Comparison of ENCODE assay signal across 1 cellular context in the genomic region with DNA sequence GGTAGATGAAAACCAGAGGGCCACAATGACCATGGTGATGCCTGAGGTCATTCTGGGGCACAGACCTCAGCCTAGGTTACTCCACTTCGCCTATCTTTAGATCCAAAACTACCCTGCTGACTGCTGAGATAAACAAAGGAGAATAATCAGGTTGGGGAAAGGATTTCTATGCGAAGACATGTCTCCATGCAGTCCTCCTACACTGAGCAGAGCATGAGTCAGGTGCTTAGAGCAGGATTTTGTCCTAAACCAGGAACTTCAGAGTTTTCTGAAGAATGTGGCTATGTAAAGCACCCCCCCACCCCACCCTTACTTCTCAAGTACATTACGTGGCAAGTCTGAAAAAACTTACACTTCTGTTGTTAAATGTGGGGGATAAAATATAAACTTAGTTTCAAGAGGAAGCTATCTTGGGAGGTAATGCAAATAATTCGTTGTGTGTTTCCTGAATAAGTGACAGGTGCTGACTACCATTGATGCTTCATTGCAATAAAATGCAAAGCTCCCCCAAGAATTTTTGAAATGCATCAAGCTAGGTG.
TF ChIP-seq lines count a peak whose summit lies in the region.

No MANE protein-coding gene starts in this region.

TF ChIP-seq in GM12878, 131 proteins besides CTCF, POLR2A, EP300 and RAD21:
- TF ChIP-seq, protein P1, sequence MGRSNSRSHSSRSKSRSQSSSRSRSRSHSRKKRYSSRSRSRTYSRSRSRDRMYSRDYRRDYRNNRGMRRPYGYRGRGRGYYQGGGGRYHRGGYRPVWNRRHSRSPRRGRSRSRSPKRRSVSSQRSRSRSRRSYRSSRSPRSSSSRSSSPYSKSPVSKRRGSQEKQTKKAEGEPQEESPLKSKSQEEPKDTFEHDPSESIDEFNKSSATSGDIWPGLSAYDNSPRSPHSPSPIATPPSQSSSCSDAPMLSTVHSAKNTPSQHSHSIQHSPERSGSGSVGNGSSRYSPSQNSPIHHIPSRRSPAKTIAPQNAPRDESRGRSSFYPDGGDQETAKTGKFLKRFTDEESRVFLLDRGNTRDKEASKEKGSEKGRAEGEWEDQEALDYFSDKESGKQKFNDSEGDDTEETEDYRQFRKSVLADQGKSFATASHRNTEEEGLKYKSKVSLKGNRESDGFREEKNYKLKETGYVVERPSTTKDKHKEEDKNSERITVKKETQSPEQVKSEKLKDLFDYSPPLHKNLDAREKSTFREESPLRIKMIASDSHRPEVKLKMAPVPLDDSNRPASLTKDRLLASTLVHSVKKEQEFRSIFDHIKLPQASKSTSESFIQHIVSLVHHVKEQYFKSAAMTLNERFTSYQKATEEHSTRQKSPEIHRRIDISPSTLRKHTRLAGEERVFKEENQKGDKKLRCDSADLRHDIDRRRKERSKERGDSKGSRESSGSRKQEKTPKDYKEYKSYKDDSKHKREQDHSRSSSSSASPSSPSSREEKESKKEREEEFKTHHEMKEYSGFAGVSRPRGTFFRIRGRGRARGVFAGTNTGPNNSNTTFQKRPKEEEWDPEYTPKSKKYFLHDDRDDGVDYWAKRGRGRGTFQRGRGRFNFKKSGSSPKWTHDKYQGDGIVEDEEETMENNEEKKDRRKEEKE (IDR thresholded peaks at IDR 0.05) = no peak
- TF ChIP-seq IRF4 (IDR thresholded peaks at IDR 0.05; ENCODE audit: low read depth, low read length) (no peak), ZNF622 (IDR thresholded peaks at IDR 0.05) (no peak), NFIC (IDR thresholded peaks at IDR 0.05; ENCODE audit: low read depth, low read length) (peak; percentile 70), RUNX3 (IDR thresholded peaks at IDR 0.05; ENCODE audit: low read length) (peak; percentile 27; the same call in 1 of the 2 replicates), MEF2B (IDR thresholded peaks at IDR 0.05; ENCODE audit: partially characterized antibody, poor library complexity, severe bottlenecking) (peak; percentile 19), CREB1 (IDR thresholded peaks at IDR 0.05; ENCODE audit: low read depth) (peak; percentile 28; the same call in 1 of the 2 replicates), HDAC6 (IDR thresholded peaks at IDR 0.05; ENCODE audit: unreplicated experiment) (no peak), NR2F1 (conservative IDR thresholded peaks at IDR 0.05) (peak; percentile 65), MTA3 (IDR thresholded peaks at IDR 0.05; ENCODE audit: borderline replicate concordance, low read length) (0 out of 2 replicates have a peak, but pooled peaks have one; percentile 30), RELA (IDR thresholded peaks at IDR 0.05; ENCODE audit: borderline replicate concordance, partially characterized antibody) (no peak), ZNF24 (IDR thresholded peaks at IDR 0.05) (peak; percentile 60; the same call in 1 of the 2 replicates), EED (IDR thresholded peaks at IDR 0.05; ENCODE audit: low read depth) (no peak; the same call in 1 of the 2 replicates), CEBPB (IDR thresholded peaks at IDR 0.05; ENCODE audit: borderline replicate concordance in 1 of 2, low read depth in 2 of 2, low read length in 2 of 2) (0 out of 4 replicates have a peak, but pooled peaks of 1 of the 2 experiments have one; percentile 22), FOXM1 (IDR thresholded peaks at IDR 0.05; ENCODE audit: low read depth, low read length) (0 out of 2 replicates have a peak, but pooled peaks have one; percentile 62), ZNF384 (IDR thresholded peaks at IDR 0.05; ENCODE audit: borderline replicate concordance, low read depth, low read length) (peak; percentile 29; the same call in 1 of the 2 replicates), ATF7 (IDR thresholded peaks at IDR 0.05; ENCODE audit: low read depth) (0 out of 2 replicates have a peak, but pooled peaks have one; percentile 14), IKZF2 (IDR thresholded peaks at IDR 0.05) (no peak; a peak in 1 of 4 replicates), TARDBP (IDR thresholded peaks at IDR 0.05; ENCODE audit: borderline replicate concordance) (no peak), GATAD2B (conservative IDR thresholded peaks at IDR 0.05; ENCODE audit: low read depth) (no peak), MEF2A (IDR thresholded peaks at IDR 0.05; ENCODE audit: insufficient read depth, low read depth, low read length) (peak; percentile 6; the same call in 1 of the 2 replicates), POU2F2 (IDR thresholded peaks at IDR 0.05; ENCODE audit: borderline replicate concordance, low read depth, low read length) (peak; percentile 70; the same call in 1 of the 3 replicates)
- TF ChIP-seq, protein P2, sequence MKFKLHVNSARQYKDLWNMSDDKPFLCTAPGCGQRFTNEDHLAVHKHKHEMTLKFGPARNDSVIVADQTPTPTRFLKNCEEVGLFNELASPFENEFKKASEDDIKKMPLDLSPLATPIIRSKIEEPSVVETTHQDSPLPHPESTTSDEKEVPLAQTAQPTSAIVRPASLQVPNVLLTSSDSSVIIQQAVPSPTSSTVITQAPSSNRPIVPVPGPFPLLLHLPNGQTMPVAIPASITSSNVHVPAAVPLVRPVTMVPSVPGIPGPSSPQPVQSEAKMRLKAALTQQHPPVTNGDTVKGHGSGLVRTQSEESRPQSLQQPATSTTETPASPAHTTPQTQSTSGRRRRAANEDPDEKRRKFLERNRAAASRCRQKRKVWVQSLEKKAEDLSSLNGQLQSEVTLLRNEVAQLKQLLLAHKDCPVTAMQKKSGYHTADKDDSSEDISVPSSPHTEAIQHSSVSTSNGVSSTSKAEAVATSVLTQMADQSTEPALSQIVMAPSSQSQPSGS (IDR thresholded peaks at IDR 0.05; ENCODE audit: low read length) = 0 out of 2 replicates have a peak, but pooled peaks have one; percentile 20
- TF ChIP-seq, protein P3, sequence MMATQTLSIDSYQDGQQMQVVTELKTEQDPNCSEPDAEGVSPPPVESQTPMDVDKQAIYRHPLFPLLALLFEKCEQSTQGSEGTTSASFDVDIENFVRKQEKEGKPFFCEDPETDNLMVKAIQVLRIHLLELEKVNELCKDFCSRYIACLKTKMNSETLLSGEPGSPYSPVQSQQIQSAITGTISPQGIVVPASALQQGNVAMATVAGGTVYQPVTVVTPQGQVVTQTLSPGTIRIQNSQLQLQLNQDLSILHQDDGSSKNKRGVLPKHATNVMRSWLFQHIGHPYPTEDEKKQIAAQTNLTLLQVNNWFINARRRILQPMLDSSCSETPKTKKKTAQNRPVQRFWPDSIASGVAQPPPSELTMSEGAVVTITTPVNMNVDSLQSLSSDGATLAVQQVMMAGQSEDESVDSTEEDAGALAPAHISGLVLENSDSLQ (IDR thresholded peaks at IDR 0.05) = peak; percentile 63
- TF ChIP-seq, protein P4, sequence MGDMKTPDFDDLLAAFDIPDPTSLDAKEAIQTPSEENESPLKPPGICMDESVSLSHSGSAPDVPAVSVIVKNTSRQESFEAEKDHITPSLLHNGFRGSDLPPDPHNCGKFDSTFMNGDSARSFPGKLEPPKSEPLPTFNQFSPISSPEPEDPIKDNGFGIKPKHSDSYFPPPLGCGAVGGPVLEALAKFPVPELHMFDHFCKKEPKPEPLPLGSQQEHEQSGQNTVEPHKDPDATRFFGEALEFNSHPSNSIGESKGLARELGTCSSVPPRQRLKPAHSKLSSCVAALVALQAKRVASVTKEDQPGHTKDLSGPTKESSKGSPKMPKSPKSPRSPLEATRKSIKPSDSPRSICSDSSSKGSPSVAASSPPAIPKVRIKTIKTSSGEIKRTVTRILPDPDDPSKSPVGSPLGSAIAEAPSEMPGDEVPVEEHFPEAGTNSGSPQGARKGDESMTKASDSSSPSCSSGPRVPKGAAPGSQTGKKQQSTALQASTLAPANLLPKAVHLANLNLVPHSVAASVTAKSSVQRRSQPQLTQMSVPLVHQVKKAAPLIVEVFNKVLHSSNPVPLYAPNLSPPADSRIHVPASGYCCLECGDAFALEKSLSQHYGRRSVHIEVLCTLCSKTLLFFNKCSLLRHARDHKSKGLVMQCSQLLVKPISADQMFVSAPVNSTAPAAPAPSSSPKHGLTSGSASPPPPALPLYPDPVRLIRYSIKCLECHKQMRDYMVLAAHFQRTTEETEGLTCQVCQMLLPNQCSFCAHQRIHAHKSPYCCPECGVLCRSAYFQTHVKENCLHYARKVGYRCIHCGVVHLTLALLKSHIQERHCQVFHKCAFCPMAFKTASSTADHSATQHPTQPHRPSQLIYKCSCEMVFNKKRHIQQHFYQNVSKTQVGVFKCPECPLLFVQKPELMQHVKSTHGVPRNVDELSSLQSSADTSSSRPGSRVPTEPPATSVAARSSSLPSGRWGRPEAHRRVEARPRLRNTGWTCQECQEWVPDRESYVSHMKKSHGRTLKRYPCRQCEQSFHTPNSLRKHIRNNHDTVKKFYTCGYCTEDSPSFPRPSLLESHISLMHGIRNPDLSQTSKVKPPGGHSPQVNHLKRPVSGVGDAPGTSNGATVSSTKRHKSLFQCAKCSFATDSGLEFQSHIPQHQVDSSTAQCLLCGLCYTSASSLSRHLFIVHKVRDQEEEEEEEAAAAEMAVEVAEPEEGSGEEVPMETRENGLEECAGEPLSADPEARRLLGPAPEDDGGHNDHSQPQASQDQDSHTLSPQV (IDR thresholded peaks at IDR 0.05) = no peak
- TF ChIP-seq, protein P5, sequence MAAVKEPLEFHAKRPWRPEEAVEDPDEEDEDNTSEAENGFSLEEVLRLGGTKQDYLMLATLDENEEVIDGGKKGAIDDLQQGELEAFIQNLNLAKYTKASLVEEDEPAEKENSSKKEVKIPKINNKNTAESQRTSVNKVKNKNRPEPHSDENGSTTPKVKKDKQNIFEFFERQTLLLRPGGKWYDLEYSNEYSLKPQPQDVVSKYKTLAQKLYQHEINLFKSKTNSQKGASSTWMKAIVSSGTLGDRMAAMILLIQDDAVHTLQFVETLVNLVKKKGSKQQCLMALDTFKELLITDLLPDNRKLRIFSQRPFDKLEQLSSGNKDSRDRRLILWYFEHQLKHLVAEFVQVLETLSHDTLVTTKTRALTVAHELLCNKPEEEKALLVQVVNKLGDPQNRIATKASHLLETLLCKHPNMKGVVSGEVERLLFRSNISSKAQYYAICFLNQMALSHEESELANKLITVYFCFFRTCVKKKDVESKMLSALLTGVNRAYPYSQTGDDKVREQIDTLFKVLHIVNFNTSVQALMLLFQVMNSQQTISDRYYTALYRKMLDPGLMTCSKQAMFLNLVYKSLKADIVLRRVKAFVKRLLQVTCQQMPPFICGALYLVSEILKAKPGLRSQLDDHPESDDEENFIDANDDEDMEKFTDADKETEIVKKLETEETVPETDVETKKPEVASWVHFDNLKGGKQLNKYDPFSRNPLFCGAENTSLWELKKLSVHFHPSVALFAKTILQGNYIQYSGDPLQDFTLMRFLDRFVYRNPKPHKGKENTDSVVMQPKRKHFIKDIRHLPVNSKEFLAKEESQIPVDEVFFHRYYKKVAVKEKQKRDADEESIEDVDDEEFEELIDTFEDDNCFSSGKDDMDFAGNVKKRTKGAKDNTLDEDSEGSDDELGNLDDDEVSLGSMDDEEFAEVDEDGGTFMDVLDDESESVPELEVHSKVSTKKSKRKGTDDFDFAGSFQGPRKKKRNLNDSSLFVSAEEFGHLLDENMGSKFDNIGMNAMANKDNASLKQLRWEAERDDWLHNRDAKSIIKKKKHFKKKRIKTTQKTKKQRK (IDR thresholded peaks at IDR 0.05; ENCODE audit: low read depth, low read length) = no peak
- TF ChIP-seq, protein P6, sequence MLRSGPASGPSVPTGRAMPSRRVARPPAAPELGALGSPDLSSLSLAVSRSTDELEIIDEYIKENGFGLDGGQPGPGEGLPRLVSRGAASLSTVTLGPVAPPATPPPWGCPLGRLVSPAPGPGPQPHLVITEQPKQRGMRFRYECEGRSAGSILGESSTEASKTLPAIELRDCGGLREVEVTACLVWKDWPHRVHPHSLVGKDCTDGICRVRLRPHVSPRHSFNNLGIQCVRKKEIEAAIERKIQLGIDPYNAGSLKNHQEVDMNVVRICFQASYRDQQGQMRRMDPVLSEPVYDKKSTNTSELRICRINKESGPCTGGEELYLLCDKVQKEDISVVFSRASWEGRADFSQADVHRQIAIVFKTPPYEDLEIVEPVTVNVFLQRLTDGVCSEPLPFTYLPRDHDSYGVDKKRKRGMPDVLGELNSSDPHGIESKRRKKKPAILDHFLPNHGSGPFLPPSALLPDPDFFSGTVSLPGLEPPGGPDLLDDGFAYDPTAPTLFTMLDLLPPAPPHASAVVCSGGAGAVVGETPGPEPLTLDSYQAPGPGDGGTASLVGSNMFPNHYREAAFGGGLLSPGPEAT (IDR thresholded peaks at IDR 0.05; ENCODE audit: low read depth) = 0 out of 2 replicates have a peak, but pooled peaks have one; percentile 24
